Comparison of ENCODE assay signal across 8 cellular contexts in the genomic region with DNA sequence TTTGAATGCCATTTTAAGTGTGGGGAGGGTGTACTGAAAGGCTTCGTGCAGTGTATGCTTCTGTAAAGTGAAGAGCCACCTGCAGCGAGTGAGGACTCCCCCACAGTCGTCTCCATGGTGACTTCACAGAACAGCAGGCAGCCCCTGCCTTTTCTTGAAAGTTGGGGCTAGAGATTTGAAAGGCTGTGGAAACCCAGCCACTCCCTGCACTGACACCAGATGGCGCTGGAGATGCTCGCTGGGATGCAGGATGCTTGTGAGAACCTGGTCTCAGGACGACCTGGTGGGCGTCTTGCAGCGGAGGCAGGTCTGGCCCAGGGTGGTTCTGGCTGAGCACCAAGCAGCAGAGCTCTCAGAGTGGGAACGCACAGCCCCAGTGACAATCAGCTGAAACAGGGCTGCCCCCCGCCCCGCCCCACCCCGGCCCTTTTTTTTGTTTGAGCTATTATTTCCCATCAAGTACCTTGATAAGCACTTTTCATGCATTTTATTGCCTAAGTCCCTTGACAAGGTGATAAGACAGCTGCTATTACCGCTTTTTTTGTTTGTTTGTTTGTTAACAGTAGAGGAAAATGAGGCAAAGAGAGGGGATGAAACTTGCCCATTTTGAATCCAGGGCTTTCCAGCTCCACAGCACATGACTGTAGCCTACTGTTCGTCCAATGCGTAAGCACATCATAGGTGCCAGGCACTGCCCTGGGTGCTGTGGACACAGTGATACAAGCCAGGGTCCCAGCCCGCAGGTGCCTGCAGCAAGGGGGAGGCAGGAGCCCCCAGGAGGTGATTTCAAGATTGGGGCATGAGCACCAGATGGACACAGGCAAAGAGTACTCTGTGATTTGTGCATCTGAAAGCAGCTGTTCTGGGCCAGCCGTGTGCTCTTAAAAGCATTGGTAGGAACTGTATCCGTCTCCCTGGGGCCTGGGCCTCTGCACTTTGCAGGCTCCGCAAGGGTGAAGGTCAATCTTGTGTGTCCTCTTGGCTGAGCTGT.
DNase-seq lines count a peak whose midpoint lies in the region; ATAC-seq and TF ChIP-seq lines count a peak whose summit lies in the region.

No MANE protein-coding gene starts in this region.

- H3K9me3 Mint-ChIP-seq in Caco-2 (ENCODE audit: unreplicated experiment), result no peaks in the 10 kb centered on the region
- H3K9me3 Mint-ChIP-seq in activated T-helper 2 cell treated with anti-CD3 and anti-CD28 coated beads, Interferon-gamma antibody, Interleukin-2, Interleukin-4, amounts not matched to agents 10 μg/mL and 5 μg/mL and 100 μg/mL, durations not matched to agents 14 hours and 24 hours and 36 hours, result no peaks in the 10 kb centered on the region

- H3K36me3 ChIP-seq in Caco-2 (ENCODE audit: control insufficient read depth, insufficient read depth, low read length), result no peaks in the 10 kb centered on the region
- H3K36me3 ChIP-seq in heart left ventricle, result no peaks in the 10 kb centered on the region

- TF ChIP-seq CTCF in Caco-2 (IDR thresholded peaks at IDR 0.05; ENCODE audit: insufficient read depth in 1 of 2, low read depth in 1 of 2, low read length in 1 of 2, severe bottlenecking in 1 of 2, unreplicated experiment in 1 of 2) (peak; percentile 99 to 100), GM20000 (IDR thresholded peaks at IDR 0.05; ENCODE audit: extremely low read depth, missing control alignments) (peak; percentile 93), heart left ventricle (IDR thresholded peaks at IDR 0.05) (peak; percentile 73 to 89 (median 83)), retinal pigment epithelial cell (conservative IDR thresholded peaks at IDR 0.05; ENCODE audit: low read depth, low read length) (peak; percentile 98)

- intact Hi-C loops in Caco-2 (cut with micrococcal nuclease; ENCODE audit: unreplicated experiment), result loop anchor here (1.0 to 5.0 kb wide), 3 partner anchors 49 to 172 kb away; no protein-coding TSS in a partner anchor
- intact Hi-C loops in activated T-helper 2 cell treated with anti-CD3 and anti-CD28 coated beads, Interferon-gamma antibody, Interleukin-2, Interleukin-4, amounts not matched to agents 10 μg/mL and 5 μg/mL and 100 μg/mL, durations not matched to agents 14 hours and 24 hours and 36 hours (cut with micrococcal nuclease), result no loop called here
- intact Hi-C loops in heart left ventricle (cut with DNase I), result loop anchor here (1.0 to 10.0 kb wide), 6 partner anchors 57 to 151 kb away; a partner anchor contains a TSS

- no peak overlapping the region for H3K4me3 Mint-ChIP-seq in Caco-2 (ENCODE audit: unreplicated experiment)
- no peak overlapping the region for H3K4me3 Mint-ChIP-seq in activated T-helper 2 cell treated with anti-CD3 and anti-CD28 coated beads, Interferon-gamma antibody, Interleukin-2, Interleukin-4, amounts not matched to agents 10 μg/mL and 5 μg/mL and 100 μg/mL, durations not matched to agents 14 hours and 24 hours and 36 hours (ENCODE audit: low read depth)

- no peak for TF ChIP-seq POLR2A in heart left ventricle (IDR thresholded peaks at IDR 0.05)

- H3K27me3 ChIP-seq in Caco-2 (replicated peaks; ENCODE audit: control insufficient read depth, insufficient read depth, low read length), result no peaks in the 10 kb centered on the region
- H3K27me3 ChIP-seq in heart left ventricle, result peaks cover 0 to 4% (median 0%) of the 10 kb centered on the region in 9 donors

- POLR2A ChIA-PET in Caco-2 (lab: Charles Lee), result interaction anchor here (0.6 kb wide), 1 partner anchor 24 kb away, joined by 3 read pairs; no protein-coding TSS in a partner anchor

- no TSS peak for BruUV-seq in Caco-2 (replicated peaks; lab: Mats Ljungman, UMichigan)

- no peaks in the 10 kb centered on the region for H3K9me3 ChIP-seq in Caco-2
- H3K9me3 ChIP-seq in heart left ventricle, result no peaks in the 10 kb centered on the region

- DNase-seq in Caco-2 (peak; percentile 86 to 88), GM20000 (ENCODE audit: low spot score) (peak; percentile 79), NCI-H2227 treated with DMSO at 0.1 percent for 48 hours (lab: John Stamatoyannopoulos, UW) (peak; percentile 55), heart left ventricle (peak in 3 of 5 donors; percentile 39 to 61 (median 51)), retinal pigment epithelial cell (ENCODE audit: low read depth) (peak; percentile 3), epidermal melanocyte (ENCODE audit: insufficient read length, low spot score) (no peak)
- peak; percentile 14 for DNase-seq in activated T-helper 2 cell treated with anti-CD3 and anti-CD28 coated beads, Interferon-gamma antibody, Interleukin-2, Interleukin-4, amounts not matched to agents 10 μg/mL and 5 μg/mL and 100 μg/mL, durations not matched to agents 14 hours and 24 hours and 36 hours (ENCODE audit: low spot score)

- peaks cover 7% of the 10 kb centered on the region for H3K4me1 Mint-ChIP-seq in Caco-2 (ENCODE audit: low read depth, unreplicated experiment)
- no peaks in the 10 kb centered on the region for H3K4me1 Mint-ChIP-seq in activated T-helper 2 cell treated with anti-CD3 and anti-CD28 coated beads, Interferon-gamma antibody, Interleukin-2, Interleukin-4, amounts not matched to agents 10 μg/mL and 5 μg/mL and 100 μg/mL, durations not matched to agents 14 hours and 24 hours and 36 hours (ENCODE audit: low read depth)

- CTCF ChIA-PET in Caco-2 (lab: Charles Lee), result interaction anchor here (0.6 to 2.2 kb wide), 19 partner anchors 10 to 865 kb away, joined by 3 to 49 read pairs (median 3); a partner anchor contains a TSS

- H3K27me3 Mint-ChIP-seq in Caco-2 (ENCODE audit: insufficient read depth, unreplicated experiment), result peaks cover 10% of the 10 kb centered on the region
- H3K27me3 Mint-ChIP-seq in activated T-helper 2 cell treated with anti-CD3 and anti-CD28 coated beads, Interferon-gamma antibody, Interleukin-2, Interleukin-4, amounts not matched to agents 10 μg/mL and 5 μg/mL and 100 μg/mL, durations not matched to agents 14 hours and 24 hours and 36 hours (ENCODE audit: low read depth), result no peaks in the 10 kb centered on the region

- peak; percentile 24 to 66 (median 53) for ATAC-seq in heart left ventricle
- no peak for ATAC-seq in GM19463 (IDR thresholded peaks at IDR 0.05; ENCODE audit: unreplicated experiment)

- no peak overlapping the region for H3K4me3 ChIP-seq in Caco-2 (ENCODE audit: low read depth, low read length)
- H3K4me3 ChIP-seq in heart left ventricle, result no peak overlapping the region
- no peak overlapping the region for H3K4me3 ChIP-seq in retinal pigment epithelial cell (ENCODE audit: low read length)

- H3K27ac Mint-ChIP-seq in Caco-2 (ENCODE audit: unreplicated experiment), result no peak overlapping the region
- H3K27ac Mint-ChIP-seq in activated T-helper 2 cell treated with anti-CD3 and anti-CD28 coated beads, Interferon-gamma antibody, Interleukin-2, Interleukin-4, amounts not matched to agents 10 μg/mL and 5 μg/mL and 100 μg/mL, durations not matched to agents 14 hours and 24 hours and 36 hours, result no peak overlapping the region

- WGBS in heart left ventricle, 4 donors, result 35 to 42% (median 36%) methylated on average over 19 of the region's 19 CpGs

- no peaks in the 10 kb centered on the region for H3K36me3 Mint-ChIP-seq in Caco-2 (ENCODE audit: insufficient read depth, unreplicated experiment)
- H3K36me3 Mint-ChIP-seq in activated T-helper 2 cell treated with anti-CD3 and anti-CD28 coated beads, Interferon-gamma antibody, Interleukin-2, Interleukin-4, amounts not matched to agents 10 μg/mL and 5 μg/mL and 100 μg/mL, durations not matched to agents 14 hours and 24 hours and 36 hours (ENCODE audit: low read depth), result no peaks in the 10 kb centered on the region

- H3K27ac ChIP-seq in heart left ventricle, result no peak overlapping the region

- H3K4me1 ChIP-seq in Caco-2 (0 out of 2 replicates have a peak, but pooled peaks cover 3% of the 10 kb centered on the region), heart left ventricle (no peaks in the 10 kb centered on the region)
